In the genomic region with DNA sequence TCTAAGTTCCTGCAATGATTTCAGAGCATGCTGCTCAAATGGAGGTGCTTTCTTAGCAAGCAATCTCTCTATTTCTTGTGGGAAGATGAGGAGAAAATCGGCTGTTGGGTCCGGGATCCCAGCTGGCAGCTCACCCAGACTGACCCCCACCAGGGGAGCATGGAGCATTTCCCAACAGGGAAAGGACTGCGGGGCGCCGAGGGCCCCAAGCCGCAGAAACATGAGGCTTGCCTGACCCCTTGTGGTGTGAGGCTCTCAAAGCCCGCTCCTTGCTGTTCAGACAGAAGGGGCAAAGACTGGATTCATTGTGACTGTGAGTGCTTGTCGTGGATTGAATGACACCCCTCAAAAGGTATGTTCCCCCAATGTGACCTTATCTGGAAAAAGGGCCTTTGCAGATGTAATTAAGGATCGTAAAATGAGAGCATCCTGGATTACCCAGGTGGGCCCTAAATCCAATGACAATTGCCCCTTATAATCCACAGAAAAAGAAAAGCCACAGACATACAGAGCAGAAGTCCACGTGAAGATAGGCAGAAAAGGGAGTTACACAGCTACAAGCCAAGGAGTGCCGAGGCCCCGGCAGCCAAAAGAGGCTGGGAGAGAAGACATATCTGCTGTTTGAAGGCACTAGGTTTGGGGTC, we compare ENCODE assay signal across 8 cellular contexts.
DNase-seq lines count a peak whose midpoint lies in the region; ATAC-seq, FAIRE-seq and TF ChIP-seq lines count a peak whose summit lies in the region.

No MANE protein-coding gene starts in this region.

- DNase-seq in COLO829 (ENCODE audit: low spot score) (peak; percentile 53), GM19239 (ENCODE audit: insufficient read length, low spot score) (peak; percentile 9), NCI-H69 (lab: John Stamatoyannopoulos, UW) (peak; percentile 85), dorsolateral prefrontal cortex (peak in 8 of 10 donors; percentile 5 to 69 (median 44)), neuronal stem cell (ENCODE audit: low spot score) (peak; percentile 49), NCI-H187 treated with DMSO at 0.1 percent for 48 hours (lab: John Stamatoyannopoulos, UW) (no peak)
- no peak for DNase-seq in activated CD4-positive, CD25-positive, alpha-beta regulatory T cell treated with anti-CD3 and anti-CD28 coated beads, Interleukin-2, amount 50 U/mL, for 72 hours

- no peak overlapping the region for H3K18ac ChIP-seq in neuronal stem cell (ENCODE audit: low read length)

- H3K27me3 ChIP-seq in dorsolateral prefrontal cortex (no peaks in the 10 kb centered on the region), neuronal stem cell (ENCODE audit: control insufficient read depth in 3 of 3, insufficient read depth in 3 of 3, low read depth in 1 of 3, low read length in 3 of 3) (no peaks in the 10 kb centered on the region)

- no peak overlapping the region for H4K8ac ChIP-seq in neuronal stem cell (ENCODE audit: low read depth, low read length)

- no peak overlapping the region for H2AFZ ChIP-seq in neuronal stem cell (ENCODE audit: low read length)

- peaks cover 4 to 9% of the 10 kb centered on the region in 2 donors for H3K4me1 ChIP-seq in neuronal stem cell (ENCODE audit: control insufficient read depth in 2 of 2, insufficient read depth in 1 of 2, low read depth in 1 of 2, low read length in 2 of 2)

- H2BK120ac ChIP-seq in neuronal stem cell (ENCODE audit: low read depth, low read length) = no peak overlapping the region

- peak; percentile 22 to 78 (median 60) for TF ChIP-seq CTCF in dorsolateral prefrontal cortex (IDR thresholded peaks at IDR 0.05 in 54 of 56, conservative IDR thresholded peaks at IDR 0.05 in 2 of 56; ENCODE audit: low read depth in 1 of 56, partially characterized antibody in 56 of 56)

- H2AK5ac ChIP-seq in neuronal stem cell (ENCODE audit: low read depth, low read length) = no peak overlapping the region

- H2BK15ac ChIP-seq in neuronal stem cell (ENCODE audit: low read length) = no peak overlapping the region

- H3K9ac ChIP-seq in neuronal stem cell (ENCODE audit: low read depth, low read length, poor library complexity) = no peak overlapping the region

- H3K23ac ChIP-seq in neuronal stem cell (ENCODE audit: low read depth, low read length, poor library complexity) = no peak overlapping the region

- FAIRE-seq in GM19239 (lab: Jason Lieb, UNC) = peak; percentile 47

- intact Hi-C loops in dorsolateral prefrontal cortex (cut with DNase I) = loop anchor here in 1 of 2 donors (2.0 to 5.0 kb wide), 2 partner anchors 190 to 593 kb away; no protein-coding TSS in a partner anchor

- no peaks in the 10 kb centered on the region for H3K79me1 ChIP-seq in neuronal stem cell (ENCODE audit: low read depth, low read length)

- no peak overlapping the region for H2BK5ac ChIP-seq in neuronal stem cell (ENCODE audit: low read length)

- no peak overlapping the region for H3K14ac ChIP-seq in neuronal stem cell (ENCODE audit: low read length)

- no peak overlapping the region for H3K4me3 ChIP-seq in dorsolateral prefrontal cortex
- H3K4me3 ChIP-seq in neuronal stem cell (ENCODE audit: low read length in 2 of 2) = no peak overlapping the region

- H3K9me3 ChIP-seq in neuronal stem cell (replicated peaks in 1 of 2; ENCODE audit: control insufficient read depth in 2 of 2, insufficient read depth in 1 of 2, low read depth in 1 of 2, low read length in 2 of 2) = no peaks in the 10 kb centered on the region

- no peaks in the 10 kb centered on the region for H3K36me3 ChIP-seq in neuronal stem cell (replicated peaks in 1 of 2; ENCODE audit: control insufficient read depth in 2 of 2, insufficient read depth in 2 of 2, low read length in 2 of 2)

- H3K27ac ChIP-seq in dorsolateral prefrontal cortex (no peak overlapping the region), neuronal stem cell (replicated peaks; ENCODE audit: low read length) (no peak overlapping the region)

- H2BK12ac ChIP-seq in neuronal stem cell (ENCODE audit: low read length) = no peak overlapping the region

- H4K91ac ChIP-seq in neuronal stem cell (ENCODE audit: low read depth, low read length, poor library complexity) = no peak overlapping the region

- ATAC-seq in GM21447 (IDR thresholded peaks at IDR 0.05; ENCODE audit: unreplicated experiment) = no peak

- H3K4ac ChIP-seq in neuronal stem cell (ENCODE audit: low read length) = no peak overlapping the region

- H3K4me2 ChIP-seq in neuronal stem cell (ENCODE audit: insufficient read depth, low read length, poor library complexity, severe bottlenecking) = no peak overlapping the region

- WGBS in neuronal stem cell (ENCODE audit: extremely low coverage in 2 of 2, insufficient read length in 2 of 2, insufficient replicate concordance in 1 of 2), 2 donors = no CpG with 5 or more reads among the region's 12 CpGs

Comparison
In these comparisons a context has a peak if more than half of its experiments do, and no peak if none do; other contexts are left out.
1. DNase-seq: peak in COLO829 (single experiment), GM19239 (single experiment), NCI-H69 (single experiment), dorsolateral prefrontal cortex (8 of 10) and neuronal stem cell (single experiment); none in NCI-H187 treated with DMSO at 0.1 percent for 48 hours (single experiment) and activated CD4-positive, CD25-positive, alpha-beta regulatory T cell treated with anti-CD3 and anti-CD28 coated beads, Interleukin-2, amount 50 U/mL, for 72 hours (single experiment).